In the genomic region with DNA sequence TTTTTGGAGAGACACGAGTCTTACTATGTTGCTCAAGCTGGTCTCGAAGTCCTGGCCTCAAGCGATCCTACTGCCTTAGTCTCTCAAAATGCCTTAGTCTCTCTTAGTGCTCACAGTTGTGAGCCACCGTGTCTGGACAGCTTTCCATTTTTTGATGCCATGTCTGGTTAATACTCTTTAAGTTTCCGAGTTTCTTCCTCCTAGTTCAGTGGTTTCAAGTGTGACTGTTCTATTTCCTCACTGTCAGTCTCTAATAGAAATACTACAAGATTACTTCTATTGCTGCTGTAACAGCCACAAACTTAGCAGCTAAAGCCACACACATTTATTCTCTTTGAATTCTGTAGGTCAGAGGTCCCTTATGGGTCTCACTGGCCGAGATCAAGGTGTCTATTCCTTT, we compare ENCODE assay signal across 26 cellular contexts.
DNase-seq lines count a peak whose midpoint lies in the region; ATAC-seq lines count a peak whose summit lies in the region.
"Had no signal": no experiment of that assay in that cellular context is flagged by ENCODE, and none has a peak within 500 bp of the region (broad histone marks: within the 10 kb centered on the region; RNA-seq: fewer than 3 reads in every experiment).

No MANE protein-coding gene starts in this region.

- H3K9me3 Mint-ChIP-seq in activated T-cell treated with anti-CD3 and anti-CD28 coated beads, Interleukin-2, amount 50 U/mL, for 4 hours: no peaks in the 10 kb centered on the region
- H3K9me3 Mint-ChIP-seq in IgD-negative memory B cell: no peaks in the 10 kb centered on the region
- no peaks in the 10 kb centered on the region for H3K9me3 Mint-ChIP-seq in dendritic cell treated with granulocyte-macrophage colony-stimulating factor and Interleukin-4, amounts not matched to agents 40 ng/mL and 50 ng/mL, for 4 days
- no peaks in the 10 kb centered on the region for H3K9me3 Mint-ChIP-seq in stimulated activated naive B cell treated with anti-CD40 and anti-IgM and Interleukin-4, amounts not matched to agents 10 μg/mL and 1 μg/mL and 100 μg/mL, for 72 hours
- H3K9me3 Mint-ChIP-seq: activated CD4-positive, alpha-beta T cell treated with anti-CD3 and anti-CD28 coated beads, Interleukin-2, amount 10 ng/mL, durations not matched to agents 24 days and 14 days; activated T-cell treated with anti-CD3 and anti-CD28 coated beads, Interleukin-2, amount 50 U/mL, for 72 hours; stimulated activated naive CD8-positive, alpha-beta T cell treated with anti-CD3 and anti-CD28 coated beads, Interleukin-15, Interleukin-2, amounts not matched to agents 100 ng/mL and 50 ng/mL, for 24 hours; T-helper 2 cell treated with Interferon-gamma antibody and Interleukin-4, amounts not matched to agents 5 μg/mL and 100 μg/mL, for 36 hours had no signal

- peaks cover 19% of the 10 kb centered on the region for H3K36me3 Mint-ChIP-seq in activated T-cell treated with anti-CD3 and anti-CD28 coated beads, Interleukin-2, amount 50 U/mL, for 4 hours (ENCODE audit: insufficient read depth)
- H3K36me3 Mint-ChIP-seq in IgD-negative memory B cell: peaks cover 9% of the 10 kb centered on the region
- H3K36me3 Mint-ChIP-seq in dendritic cell treated with granulocyte-macrophage colony-stimulating factor and Interleukin-4, amounts not matched to agents 40 ng/mL and 50 ng/mL, for 4 days (ENCODE audit: low read depth): peaks cover 30% of the 10 kb centered on the region
- peaks cover 22 to 40% of the 10 kb centered on the region in 2 donors for H3K36me3 Mint-ChIP-seq in stimulated activated naive B cell treated with anti-CD40 and anti-IgM and Interleukin-4, amounts not matched to agents 10 μg/mL and 1 μg/mL and 100 μg/mL, for 72 hours

- peak overlapping the region; percentile 20 for H3K4me3 Mint-ChIP-seq in activated T-cell treated with anti-CD3 and anti-CD28 coated beads, Interleukin-2, amount 50 U/mL, for 4 hours
- peak overlapping the region in 1 of 4 donors; percentile 68 for H3K4me3 Mint-ChIP-seq in IgD-negative memory B cell
- peak overlapping the region; percentile 1 for H3K4me3 Mint-ChIP-seq in dendritic cell treated with granulocyte-macrophage colony-stimulating factor and Interleukin-4, amounts not matched to agents 40 ng/mL and 50 ng/mL, for 4 days
- peak overlapping the region in 1 of 2 donors; percentile 17 for H3K4me3 Mint-ChIP-seq in stimulated activated naive B cell treated with anti-CD40 and anti-IgM and Interleukin-4, amounts not matched to agents 10 μg/mL and 1 μg/mL and 100 μg/mL, for 72 hours
- H3K4me3 Mint-ChIP-seq: activated CD4-positive, alpha-beta T cell treated with anti-CD3 and anti-CD28 coated beads, Interleukin-2, amount 10 ng/mL, durations not matched to agents 24 days and 14 days; activated naive CD4-positive, alpha-beta T cell treated with anti-CD3 and anti-CD28 coated beads, Interleukin-2, amount 10 ng/mL, durations not matched to agents 7 days and 5 days; stimulated activated naive CD8-positive, alpha-beta T cell treated with anti-CD3 and anti-CD28 coated beads, Interleukin-15, Interleukin-2, amounts not matched to agents 100 ng/mL and 50 ng/mL, for 24 hours; T-helper 2 cell treated with Interferon-gamma antibody and Interleukin-4, amounts not matched to agents 5 μg/mL and 100 μg/mL, for 36 hours had no signal

- no peak for DNase-seq in activated T-cell treated with anti-CD3 and anti-CD28 coated beads, Interleukin-2, amount 50 U/mL, for 4 hours
- no peak for DNase-seq in activated T-cell treated with anti-CD3 and anti-CD28 coated beads, Interleukin-2, amount 50 U/mL, for 1 hour
- DNase-seq in stimulated activated naive B cell treated with anti-CD40 and anti-IgM and Interleukin-4, amounts not matched to agents 10 μg/mL and 1 μg/mL and 100 μg/mL, for 72 hours: no peak
- no peak for DNase-seq in activated effector memory CD4-positive, alpha-beta T cell treated with Interleukin-2 at 50 U/mL for 16 hours
- DNase-seq in DMS153 (lab: John Stamatoyannopoulos, UW): no peak
- DNase-seq in head of caudate nucleus: no peak
- DNase-seq: activated CD4-positive, alpha-beta T cell treated with anti-CD3 and anti-CD28 coated beads, Interleukin-2, amount 10 ng/mL, durations not matched to agents 24 days and 14 days; activated naive CD4-positive, alpha-beta T cell treated with anti-CD3 and anti-CD28 coated beads, Interleukin-2, amount 10 ng/mL, durations not matched to agents 7 days and 5 days; activated T-cell treated with anti-CD3 and anti-CD28 coated beads, Interleukin-2, amount 50 U/mL, for 72 hours; AML-193; amygdala; DND-41; heart right ventricle; mesenchymal stem cell; NCI-H1417; NCI-H2081; NCI-H345; psoas muscle; stimulated activated CD4-positive, alpha-beta T cell treated with anti-CD3 and anti-CD28 coated beads, Interleukin-15, amount 100 ng/mL, for 24 hours had no signal

- peaks cover 86% of the 10 kb centered on the region for H3K4me1 Mint-ChIP-seq in activated T-cell treated with anti-CD3 and anti-CD28 coated beads, Interleukin-2, amount 50 U/mL, for 4 hours (ENCODE audit: low read depth)
- H3K4me1 Mint-ChIP-seq in IgD-negative memory B cell: peaks cover 55 to 65% (median 65%) of the 10 kb centered on the region in 3 donors
- peaks cover 81% of the 10 kb centered on the region for H3K4me1 Mint-ChIP-seq in dendritic cell treated with granulocyte-macrophage colony-stimulating factor and Interleukin-4, amounts not matched to agents 40 ng/mL and 50 ng/mL, for 4 days (ENCODE audit: low read depth)
- peaks cover 61 to 82% of the 10 kb centered on the region in 2 donors for H3K4me1 Mint-ChIP-seq in stimulated activated naive B cell treated with anti-CD40 and anti-IgM and Interleukin-4, amounts not matched to agents 10 μg/mL and 1 μg/mL and 100 μg/mL, for 72 hours

- H3K27ac Mint-ChIP-seq in IgD-negative memory B cell: peak overlapping the region; percentile 0 to 85 (median 21)
- H3K27ac Mint-ChIP-seq in dendritic cell treated with granulocyte-macrophage colony-stimulating factor and Interleukin-4, amounts not matched to agents 40 ng/mL and 50 ng/mL, for 4 days: peak overlapping the region; percentile 37
- H3K27ac Mint-ChIP-seq in stimulated activated naive B cell treated with anti-CD40 and anti-IgM and Interleukin-4, amounts not matched to agents 10 μg/mL and 1 μg/mL and 100 μg/mL, for 72 hours: peak overlapping the region; percentile 2
- H3K27ac Mint-ChIP-seq: activated naive CD4-positive, alpha-beta T cell treated with anti-CD3 and anti-CD28 coated beads, Interleukin-2, amount 10 ng/mL, durations not matched to agents 7 days and 5 days; T-helper 2 cell treated with Interferon-gamma antibody and Interleukin-4, amounts not matched to agents 5 μg/mL and 100 μg/mL, for 36 hours had no signal

- intact Hi-C loops in dendritic cell treated with granulocyte-macrophage colony-stimulating factor and Interleukin-4, amounts not matched to agents 40 ng/mL and 50 ng/mL, for 4 days (cut with micrococcal nuclease): no loop called here
- intact Hi-C loops in head of caudate nucleus (cut with DNase I): no loop called here

- no peak for ATAC-seq in activated T-cell treated with anti-CD3 and anti-CD28 coated beads, Interleukin-2, amount 50 U/mL, for 4 hours
- peak in 1 of 2 donors; percentile 25 for ATAC-seq in stimulated activated naive B cell treated with anti-CD40 and anti-IgM and Interleukin-4, amounts not matched to agents 10 μg/mL and 1 μg/mL and 100 μg/mL, for 72 hours (replicated peaks)
- ATAC-seq: A549; activated T-cell treated with anti-CD3 and anti-CD28 coated beads, Interleukin-2, amount 50 U/mL, for 72 hours; HCT116; heart right ventricle; psoas muscle; SK-N-SH treated with all-trans-retinoic acid at 6 μM for 48 hours had no signal

- no peaks in the 10 kb centered on the region for H3K27me3 Mint-ChIP-seq in activated T-cell treated with anti-CD3 and anti-CD28 coated beads, Interleukin-2, amount 50 U/mL, for 4 hours (ENCODE audit: low read depth)
- H3K27me3 Mint-ChIP-seq in IgD-negative memory B cell: no peaks in the 10 kb centered on the region
- no peaks in the 10 kb centered on the region for H3K27me3 Mint-ChIP-seq in dendritic cell treated with granulocyte-macrophage colony-stimulating factor and Interleukin-4, amounts not matched to agents 40 ng/mL and 50 ng/mL, for 4 days
- H3K27me3 Mint-ChIP-seq in stimulated activated naive B cell treated with anti-CD40 and anti-IgM and Interleukin-4, amounts not matched to agents 10 μg/mL and 1 μg/mL and 100 μg/mL, for 72 hours: no peaks in the 10 kb centered on the region
- H3K27me3 Mint-ChIP-seq: stimulated activated naive CD8-positive, alpha-beta T cell treated with anti-CD3 and anti-CD28 coated beads, Interleukin-15, Interleukin-2, amounts not matched to agents 100 ng/mL and 50 ng/mL, for 24 hours had no signal
